ENCODE assay signal across 17 cellular contexts in genomic region chr11:73145986-73146575, GRCh38. TPM values are rescaled to one million over a fixed set of nuclear protein-coding genes. Genes with fewer than 3 reads are reported as not detected.
DNase-seq lines count a peak whose midpoint lies in the region; ATAC-seq, FAIRE-seq and TF ChIP-seq lines count a peak whose summit lies in the region.
"Had no signal": no experiment of that assay in that cellular context is flagged by ENCODE, and none has a peak within 500 bp of the region (broad histone marks: within the 10 kb centered on the region; RNA-seq: fewer than 3 reads in every experiment).

No MANE protein-coding gene starts in this region.

- no peak for TF ChIP-seq CTCF in activated CD8-positive, alpha-beta T cell treated with anti-CD3 and anti-CD28 coated beads for 36 hours (IDR thresholded peaks at IDR 0.05)
- TF ChIP-seq CTCF in H1 (IDR thresholded peaks at IDR 0.05; ENCODE audit: control extremely low read depth in 1 of 3, insufficient read depth in 1 of 3, low read depth in 1 of 3, low read length in 3 of 3) = no peak

- no peak overlapping the region for H3K4ac ChIP-seq in H1 (replicated peaks; ENCODE audit: insufficient read length, low read depth, low read length)

- peak overlapping the region; percentile 30 for H4K91ac ChIP-seq in H1 (replicated peaks; ENCODE audit: insufficient read length, low read length)

- no peaks in the 10 kb centered on the region for H3K79me2 ChIP-seq in H1 (ENCODE audit: control insufficient read depth in 1 of 2, insufficient read depth in 2 of 2, low read length in 2 of 2)
- H3K79me2 ChIP-seq: parathyroid adenoma had no signal

- H3K36me3 ChIP-seq in KOPT-K1 (ENCODE audit: insufficient read depth, low read length) (no peaks in the 10 kb centered on the region), H1 (ENCODE audit: control insufficient read depth in 2 of 4, insufficient read depth in 4 of 4, low read length in 3 of 4) (no peaks in the 10 kb centered on the region)
- H3K36me3 ChIP-seq: cardiac muscle cell had no signal

- peak overlapping the region; percentile 33 for H3K27ac Mint-ChIP-seq in activated CD8-positive, alpha-beta T cell treated with anti-CD3 and anti-CD28 coated beads, Interleukin-2, amount 10 ng/mL, durations not matched to agents 7 days and 5 days
- H3K27ac Mint-ChIP-seq in activated CD8-positive, alpha-beta T cell treated with anti-CD3 and anti-CD28 coated beads for 36 hours = no peak overlapping the region
- H3K27ac Mint-ChIP-seq in stimulated activated effector memory CD8-positive, alpha-beta T cell treated with anti-CD3 and anti-CD28 coated beads, Interleukin-12 subunit alpha, Interleukin-12 subunit beta, amount 100 ng/mL, for 72 hours = peak overlapping the region; percentile 69
- H3K27ac Mint-ChIP-seq: activated CD4-positive, alpha-beta memory T cell treated with anti-CD3 and anti-CD28 coated beads, Interleukin-2, amount 10 ng/mL, durations not matched to agents 7 days and 5 days had no signal

- H2AFZ ChIP-seq in H1 (ENCODE audit: low read length) = no peak overlapping the region
- H2AFZ ChIP-seq: parathyroid adenoma had no signal

- no peak overlapping the region for H3K56ac ChIP-seq in H1 (replicated peaks; ENCODE audit: insufficient read length, low read depth, low read length)

- H2BK15ac ChIP-seq in H1 (ENCODE audit: low read length) = no peak overlapping the region

- H3K9me3 ChIP-seq in KOPT-K1 (ENCODE audit: insufficient read depth, low read length, poor library complexity, severe bottlenecking) (no peaks in the 10 kb centered on the region), H1 (ENCODE audit: insufficient read depth in 2 of 2, low read depth in 1 of 2, low read length in 1 of 2) (no peaks in the 10 kb centered on the region)

- H3K9ac ChIP-seq in H1 (replicated peaks in 1 of 4; ENCODE audit: extremely low read depth in 1 of 4, low read depth in 3 of 4, low read length in 3 of 4) = no peak overlapping the region
- H3K9ac ChIP-seq: parathyroid adenoma had no signal

- POLR2A ChIA-PET in activated CD8-positive, alpha-beta T cell treated with anti-CD3 and anti-CD28 coated beads, Interleukin-2, amount 10 ng/mL, durations not matched to agents 7 days and 5 days (lab: Charles Lee) = interaction anchor here (0.6 to 1.2 kb wide), 3 partner anchors 7 to 359 kb away, joined by 3 read pairs; partner anchors contain the start of gene ATG16L2
- POLR2A ChIA-PET in activated CD8-positive, alpha-beta T cell treated with anti-CD3 and anti-CD28 coated beads for 36 hours (lab: Charles Lee) = interaction anchor here (1.5 kb wide), 1 partner anchor 11 kb away, joined by 3 read pairs; no protein-coding TSS in a partner anchor
- POLR2A ChIA-PET in H1 (lab: Charles Lee; ENCODE audit: partially characterized antibody) = interaction anchor here (0.7 kb wide), 1 partner anchor 91 kb away, joined by 3 read pairs; no protein-coding TSS in a partner anchor

- 93% methylated on average over 6 of the region's 6 CpGs; no CpG with 5 or more reads in 1 of the 2 experiments for WGBS in H1 (ENCODE audit: extremely low coverage in 1 of 2, insufficient coverage in 1 of 2, insufficient read length in 1 of 2, insufficient replicate concordance in 2 of 2, low coverage in 1 of 2, low lambda C conversion rate in 2 of 2, missing lambda C conversion rate in 1 of 2), 2 experiments

- H3K4me3 Mint-ChIP-seq in activated CD8-positive, alpha-beta T cell treated with anti-CD3 and anti-CD28 coated beads, Interleukin-2, amount 10 ng/mL, durations not matched to agents 7 days and 5 days = no peak overlapping the region
- no peak overlapping the region for H3K4me3 Mint-ChIP-seq in activated CD8-positive, alpha-beta T cell treated with anti-CD3 and anti-CD28 coated beads for 36 hours
- H3K4me3 Mint-ChIP-seq in stimulated activated effector memory CD8-positive, alpha-beta T cell treated with anti-CD3 and anti-CD28 coated beads, Interleukin-12 subunit alpha, Interleukin-12 subunit beta, amount 100 ng/mL, for 72 hours = no peak overlapping the region
- H3K4me3 Mint-ChIP-seq: activated CD4-positive, alpha-beta memory T cell treated with anti-CD3 and anti-CD28 coated beads, Interleukin-2, amount 10 ng/mL, durations not matched to agents 7 days and 5 days had no signal

- no peaks in the 10 kb centered on the region for H4K20me1 ChIP-seq in H1 (replicated peaks in 1 of 2; ENCODE audit: control insufficient read depth in 1 of 2, insufficient read depth in 2 of 2, low read length in 2 of 2)

- H3K79me1 ChIP-seq in H1 (ENCODE audit: low read depth, low read length) = no peaks in the 10 kb centered on the region

- H2BK12ac ChIP-seq in H1 (ENCODE audit: low read depth, low read length) = no peak overlapping the region; the same call in 1 of the 2 replicates

- H3K23me2 ChIP-seq in H1 (ENCODE audit: low read depth, low read length) = peaks cover 11% of the 10 kb centered on the region; the same call in 1 of the 2 replicates

- no peak for FAIRE-seq in H1 (lab: Jason Lieb, UNC)

- no peak for TF ChIP-seq RAD21 in H1 (IDR thresholded peaks at IDR 0.05 in 1 of 2, conservative IDR thresholded peaks at IDR 0.05 in 1 of 2; ENCODE audit: low read depth in 2 of 2, low read length in 2 of 2)

- H3K27me3 Mint-ChIP-seq in activated CD8-positive, alpha-beta T cell treated with anti-CD3 and anti-CD28 coated beads, Interleukin-2, amount 10 ng/mL, durations not matched to agents 7 days and 5 days (ENCODE audit: low read depth) = no peaks in the 10 kb centered on the region
- no peaks in the 10 kb centered on the region for H3K27me3 Mint-ChIP-seq in activated CD8-positive, alpha-beta T cell treated with anti-CD3 and anti-CD28 coated beads for 36 hours
- H3K27me3 Mint-ChIP-seq: activated CD4-positive, alpha-beta memory T cell treated with anti-CD3 and anti-CD28 coated beads, Interleukin-2, amount 10 ng/mL, durations not matched to agents 7 days and 5 days had no signal

- intact Hi-C loops in activated CD8-positive, alpha-beta T cell treated with anti-CD3 and anti-CD28 coated beads for 36 hours (cut with micrococcal nuclease) = no loop called here

- no peak overlapping the region for H2BK120ac ChIP-seq in H1 (replicated peaks; ENCODE audit: low read depth, low read length)

- H2AK5ac ChIP-seq in H1 (ENCODE audit: low read depth, low read length) = no peak overlapping the region

- DNase-seq in activated CD8-positive, alpha-beta T cell treated with anti-CD3 and anti-CD28 coated beads, Interleukin-2, amount 10 ng/mL, durations not matched to agents 7 days and 5 days = no peak
- DNase-seq in activated CD8-positive, alpha-beta T cell treated with anti-CD3 and anti-CD28 coated beads for 36 hours = no peak
- DNase-seq in H1 (ENCODE audit: low read depth in 1 of 2, low spot score in 2 of 2) = no peak
- no peak for DNase-seq in stimulated activated effector memory CD8-positive, alpha-beta T cell treated with anti-CD3 and anti-CD28 coated beads, Interleukin-12 subunit alpha, Interleukin-12 subunit beta, amount 100 ng/mL, for 72 hours (ENCODE audit: low spot score in 2 of 2)
- no peak for DNase-seq in NCI-H226
- no peak for DNase-seq in COLO668 (lab: John Stamatoyannopoulos, UW; ENCODE audit: unreplicated experiment)
- DNase-seq: activated CD4-positive, alpha-beta memory T cell treated with anti-CD3 and anti-CD28 coated beads, Interleukin-2, amount 10 ng/mL, durations not matched to agents 7 days and 5 days; activated T-cell treated with anti-CD3 and anti-CD28 coated beads, Interleukin-2, amount 50 U/mL, for 48 hours; CD4-positive, CD25-positive, alpha-beta regulatory T cell; DMS79; stimulated activated CD4-positive, alpha-beta T cell treated with anti-CD3 and anti-CD28 coated beads, Interleukin-4, amount 100 ng/mL, for 1 hour had no signal

- no peak for TF ChIP-seq EP300 in H1 (IDR thresholded peaks at IDR 0.05; ENCODE audit: borderline replicate concordance in 1 of 2, low read depth in 2 of 2, low read length in 2 of 2)

- H3K4me1 ChIP-seq in H1 (replicated peaks in 1 of 4; ENCODE audit: control insufficient read depth in 3 of 4, insufficient read depth in 4 of 4, low read length in 3 of 4) = peaks cover 2 to 10% (median 7%) of the 10 kb centered on the region in 4 experiments; a peak in 6 of 7 replicates

- no peak overlapping the region for H3K4me2 ChIP-seq in H1 (ENCODE audit: insufficient read depth in 1 of 2, low read depth in 2 of 2, low read length in 2 of 2)

- peaks cover 68% of the 10 kb centered on the region for H3K4me1 Mint-ChIP-seq in activated CD8-positive, alpha-beta T cell treated with anti-CD3 and anti-CD28 coated beads, Interleukin-2, amount 10 ng/mL, durations not matched to agents 7 days and 5 days (ENCODE audit: low read depth)
- H3K4me1 Mint-ChIP-seq in activated CD8-positive, alpha-beta T cell treated with anti-CD3 and anti-CD28 coated beads for 36 hours (ENCODE audit: low read depth) = peaks cover 18% of the 10 kb centered on the region
- peaks cover 23% of the 10 kb centered on the region for H3K4me1 Mint-ChIP-seq in stimulated activated effector memory CD8-positive, alpha-beta T cell treated with anti-CD3 and anti-CD28 coated beads, Interleukin-12 subunit alpha, Interleukin-12 subunit beta, amount 100 ng/mL, for 72 hours

- CTCF ChIA-PET in activated CD8-positive, alpha-beta T cell treated with anti-CD3 and anti-CD28 coated beads, Interleukin-2, amount 10 ng/mL, durations not matched to agents 7 days and 5 days (lab: Charles Lee) = interaction anchor here (1.0 to 2.1 kb wide), 4 partner anchors 11 to 421 kb away, joined by 3 to 14 read pairs (median 5); no protein-coding TSS in a partner anchor
- CTCF ChIA-PET in activated CD8-positive, alpha-beta T cell treated with anti-CD3 and anti-CD28 coated beads for 36 hours (lab: Charles Lee) = no interaction called here
- CTCF ChIA-PET in H1 (lab: Charles Lee; ENCODE audit: partially characterized antibody) = interaction anchor here (1.0 to 1.4 kb wide), 7 partner anchors 8 to 421 kb away, joined by 3 to 4 read pairs (median 3); no protein-coding TSS in a partner anchor

- H3K36me3 Mint-ChIP-seq in activated CD8-positive, alpha-beta T cell treated with anti-CD3 and anti-CD28 coated beads, Interleukin-2, amount 10 ng/mL, durations not matched to agents 7 days and 5 days (ENCODE audit: low read depth) = peaks cover 3% of the 10 kb centered on the region
- no peaks in the 10 kb centered on the region for H3K36me3 Mint-ChIP-seq in activated CD8-positive, alpha-beta T cell treated with anti-CD3 and anti-CD28 coated beads for 36 hours (ENCODE audit: low read depth)
- H3K36me3 Mint-ChIP-seq in stimulated activated effector memory CD8-positive, alpha-beta T cell treated with anti-CD3 and anti-CD28 coated beads, Interleukin-12 subunit alpha, Interleukin-12 subunit beta, amount 100 ng/mL, for 72 hours = peaks cover 20% of the 10 kb centered on the region
- H3K36me3 Mint-ChIP-seq: CD4-positive, CD25-positive, alpha-beta regulatory T cell had no signal

- no peak overlapping the region for H3K14ac ChIP-seq in H1 (ENCODE audit: insufficient read length)

- no peak overlapping the region for H3K23ac ChIP-seq in H1 (ENCODE audit: insufficient read length)

- ATAC-seq in activated CD8-positive, alpha-beta T cell treated with anti-CD3 and anti-CD28 coated beads, Interleukin-2, amount 10 ng/mL, durations not matched to agents 7 days and 5 days = no peak
- no peak for ATAC-seq in activated CD8-positive, alpha-beta T cell treated with anti-CD3 and anti-CD28 coated beads for 36 hours
- no peak for ATAC-seq in stimulated activated effector memory CD8-positive, alpha-beta T cell treated with anti-CD3 and anti-CD28 coated beads, Interleukin-12 subunit alpha, Interleukin-12 subunit beta, amount 100 ng/mL, for 72 hours
- ATAC-seq in GM19351 (IDR thresholded peaks at IDR 0.05; ENCODE audit: unreplicated experiment) = no peak
- ATAC-seq: esophagus mucosa had no signal

- no peak overlapping the region for H3K18ac ChIP-seq in H1 (ENCODE audit: extremely low read depth, low read length)

- H3K4me3 ChIP-seq in H1 (ENCODE audit: extremely low read depth in 1 of 4, insufficient read depth in 2 of 4, low read depth in 3 of 4, low read length in 4 of 4) = no peak overlapping the region
- H3K4me3 ChIP-seq: cardiac muscle cell had no signal

- no peak overlapping the region for H2BK5ac ChIP-seq in H1 (ENCODE audit: low read depth, low read length)

- no peak for TF ChIP-seq POLR2A in H1 (IDR thresholded peaks at IDR 0.05; ENCODE audit: control extremely low read depth in 1 of 2, low read depth in 2 of 2, low read length in 2 of 2)

- peaks cover 0 to 2% (median under 1%) of the 10 kb centered on the region in 4 experiments; a peak in 2 of 7 replicates for H3K27me3 ChIP-seq in H1 (replicated peaks in 1 of 4; ENCODE audit: control insufficient read depth in 3 of 4, extremely low read depth in 1 of 4, insufficient read depth in 3 of 4, low read length in 3 of 4)
- H3K27me3 ChIP-seq: cardiac muscle cell had no signal

- H3K9me3 Mint-ChIP-seq in activated CD8-positive, alpha-beta T cell treated with anti-CD3 and anti-CD28 coated beads, Interleukin-2, amount 10 ng/mL, durations not matched to agents 7 days and 5 days (ENCODE audit: insufficient read depth) = no peaks in the 10 kb centered on the region
- H3K9me3 Mint-ChIP-seq in activated CD8-positive, alpha-beta T cell treated with anti-CD3 and anti-CD28 coated beads for 36 hours = no peaks in the 10 kb centered on the region
- no peaks in the 10 kb centered on the region for H3K9me3 Mint-ChIP-seq in stimulated activated effector memory CD8-positive, alpha-beta T cell treated with anti-CD3 and anti-CD28 coated beads, Interleukin-12 subunit alpha, Interleukin-12 subunit beta, amount 100 ng/mL, for 72 hours
- H3K9me3 Mint-ChIP-seq: activated CD4-positive, alpha-beta memory T cell treated with anti-CD3 and anti-CD28 coated beads, Interleukin-2, amount 10 ng/mL, durations not matched to agents 7 days and 5 days had no signal

- H2BK20ac ChIP-seq in H1 (ENCODE audit: low read length) = no peak overlapping the region

- H4K8ac ChIP-seq in H1 (ENCODE audit: extremely low read depth, insufficient read depth, low read length) = peak overlapping the region; percentile 25; the same call in 1 of the 2 replicates

- H3K27ac ChIP-seq in KOPT-K1 (ENCODE audit: low read depth, low read length, poor library complexity, severe bottlenecking) (peak overlapping the region; percentile 35), H1 (ENCODE audit: low read depth, low read length) (no peak overlapping the region)
- H3K27ac ChIP-seq: cardiac muscle cell, parathyroid adenoma, VCaP had no signal

- H4K5ac ChIP-seq in H1 (ENCODE audit: insufficient read length, low read depth, low read length) = no peak overlapping the region

RNA-seq across cellular contexts. Expression of gene FCHSD2, which starts 4.0 kb away (rescaled TPM):
- 10 to 100 TPM; 49.6 to 51.8 TPM for total RNA-seq in activated CD8-positive, alpha-beta T cell treated with anti-CD3 and anti-CD28 coated beads, Interleukin-2, amount 10 ng/mL, durations not matched to agents 7 days and 5 days
- 10 to 100 TPM; 23.6 to 24.8 TPM for total RNA-seq in activated CD8-positive, alpha-beta T cell treated with anti-CD3 and anti-CD28 coated beads for 36 hours
- total RNA-seq in H1 (2021; fragmentation: NEBNext Ultra II Directional; extraction: Animal tissue kit (Norgen Biotek cat#: 25700)) = 7.8 and 9.2 TPM in 2 replicates
- polyA plus RNA-seq in H1 (2011; rRNA removed) = 3.0 and 4.1 TPM in 2 replicates
- 4.8 TPM for polyA plus RNA-seq in H1 (2011; cell fraction: cytosol; rRNA removed)
- polyA plus RNA-seq in H1 (2011; cell fraction: nucleus; rRNA removed) = 6.5 TPM
- polyA plus RNA-seq in H1 (2012, experiment 1 of 2) = 4.8 to 6.8 TPM (median 5.9 TPM) in 4 replicates
- polyA plus RNA-seq in H1 (2012, experiment 2 of 2) = 1.1 TPM
- 4.2 TPM for polyA plus RNA-seq in H1 (2013, experiment 1 of 2)
- polyA plus RNA-seq in H1 (2013, experiment 2 of 2) = 4.0 TPM
- 4.0 and 6.5 TPM in 2 replicates for polyA minus RNA-seq in H1 (2011; rRNA and poly(A)+ RNA removed)
- polyA minus RNA-seq in H1 (2011; cell fraction: cytosol; rRNA and poly(A)+ RNA removed) = 4.1 TPM
- 8.1 TPM for polyA minus RNA-seq in H1 (2011; cell fraction: nucleus; rRNA and poly(A)+ RNA removed)
